ENCODE assay signal across 22 cellular contexts in genomic region chr10:117792214-117792613, GRCh38.
"Had no signal": no experiment of that assay in that cellular context is flagged by ENCODE, and none has a peak within 500 bp of the region (broad histone marks: within the 10 kb centered on the region; RNA-seq: fewer than 3 reads in every experiment).

No MANE protein-coding gene starts in this region.

- H3K4me3 ChIP-seq: SJCRH30 had no signal

- H3K9ac ChIP-seq: KMS-11 had no signal

- DNase-seq: IMR-90, Kasumi-1, MM.1S, NCI-H1092 treated with DMSO at 0.1 percent for 48 hours, NCI-H1436, NCI-H187, NCI-H2029, NCI-H2081 treated with DMSO at 0.1 percent for 48 hours, NCI-H2171, NCI-H226, NCI-H446, NCI-H510A, NCI-H524 treated with DMSO at 0.1 percent for 48 hours, NCI-H69, NCI-H774, SHP77 treated with DMSO at 0.1 percent for 48 hours, SJCRH30 had no signal

- H3K27ac ChIP-seq: KMS-11, SJCRH30 had no signal

- H3K9me3 ChIP-seq: SJCRH30 had no signal

- H3K4me2 ChIP-seq: KMS-11 had no signal

- H3K4me1 ChIP-seq: SJCRH30 had no signal

- ATAC-seq: HepG2, Panc1, Right ventricle myocardium inferior, SK-N-SH treated with all-trans-retinoic acid at 6 μM for 48 hours had no signal

- FAIRE-seq: HepG2 had no signal

- H3K36me3 ChIP-seq: SJCRH30 had no signal
